ENCODE assay signal across 33 cellular contexts in genomic region chr15:94032571-94032970, GRCh38.
"Had no signal": no experiment of that assay in that cellular context is flagged by ENCODE, and none has a peak within 500 bp of the region (broad histone marks: within the 10 kb centered on the region; RNA-seq: fewer than 3 reads in every experiment).

No MANE protein-coding gene starts in this region.

- H3K36me3 ChIP-seq: adrenal gland, ascending aorta, brain microvascular endothelial cell, breast epithelium, cardiac muscle cell had no signal

- ATAC-seq: activated naive CD4-positive, alpha-beta T cell treated with anti-CD3 and anti-CD28 coated beads, Interleukin-2, amount 50 U/mL, for 72 hours; activated naive CD8-positive, alpha-beta T cell treated with anti-CD3 and anti-CD28 coated beads, Interleukin-2, amount 50 U/mL, for 24 hours; activated T-cell treated with anti-CD3 and anti-CD28 coated beads, Interleukin-2, amount 50 U/mL, for 4 hours; activated T-cell treated with anti-CD3 and anti-CD28 coated beads, Interleukin-2, amount 50 U/mL, for 72 hours; activated T-helper 17 cell treated with anti-CD3 and anti-CD28 coated beads, Interleukin-2, amount 50 U/mL, for 72 hours; body of pancreas had no signal

- H3K4me1 ChIP-seq: adrenal gland, ascending aorta, body of pancreas, breast epithelium had no signal

- H3K27me3 ChIP-seq: adrenal gland, ascending aorta, body of pancreas, brain microvascular endothelial cell, breast epithelium, cardiac muscle cell had no signal

- H3K9me3 ChIP-seq: adrenal gland, ascending aorta, body of pancreas, breast epithelium had no signal

- H3K27ac ChIP-seq: adrenal gland, ascending aorta, body of pancreas, brain microvascular endothelial cell, breast epithelium, cardiac muscle cell had no signal

- DNase-seq: activated effector memory CD4-positive, alpha-beta T cell treated with anti-CD3 and anti-CD28 coated beads, Interleukin-2, amount 50 U/mL, for 16 hours; activated effector memory CD4-positive, alpha-beta T cell treated with Interleukin-2 at 50 U/mL for 16 hours; activated gamma-delta T cell; activated gamma-delta T cell treated with Interleukin-2 at 50 U/mL for 16 hours; activated naive CD4-positive, alpha-beta T cell; activated naive CD4-positive, alpha-beta T cell treated with anti-CD3 and anti-CD28 coated beads for 36 hours; activated naive CD4-positive, alpha-beta T cell treated with anti-CD3 and anti-CD28 coated beads, Interleukin-2, amount 10 ng/mL, durations not matched to agents 7 days and 5 days; activated naive CD4-positive, alpha-beta T cell treated with anti-CD3 and anti-CD28 coated beads, Interleukin-2, amount 50 U/mL, for 16 hours; activated naive CD4-positive, alpha-beta T cell treated with Interleukin-2 at 50 U/mL for 16 hours; activated naive CD8-positive, alpha-beta T cell treated with anti-CD3 and anti-CD28 coated beads for 36 hours; activated naive CD8-positive, alpha-beta T cell treated with anti-CD3 and anti-CD28 coated beads, Interleukin-2, amount 10 ng/mL, durations not matched to agents 7 days and 5 days; activated naive CD8-positive, alpha-beta T cell treated with anti-CD3 and anti-CD28 coated beads, Interleukin-2, amount 50 U/mL, for 24 hours; activated T-cell treated with anti-CD3 and anti-CD28 coated beads for 4 hours; activated T-cell treated with anti-CD3 and anti-CD28 coated beads, Interleukin-2, amount 50 U/mL, for 1 hour; activated T-cell treated with anti-CD3 and anti-CD28 coated beads, Interleukin-2, amount 50 U/mL, for 24 hours; activated T-cell treated with anti-CD3 and anti-CD28 coated beads, Interleukin-2, amount 50 U/mL, for 4 hours; activated T-cell treated with anti-CD3 and anti-CD28 coated beads, Interleukin-2, amount 50 U/mL, for 48 hours; activated T-cell treated with anti-CD3 and anti-CD28 coated beads, Interleukin-2, amount 50 U/mL, for 72 hours; adrenal gland; amniotic stem cell; amygdala; anterior cingulate cortex; aorta; body of pancreas; brain microvascular endothelial cell; caudate nucleus; central memory CD4-positive, alpha-beta T cell; cerebellar nuclear complex had no signal

- H3K4me3 ChIP-seq: adrenal gland, ascending aorta, body of pancreas, breast epithelium, cardiac muscle cell had no signal
